In the genomic region with DNA sequence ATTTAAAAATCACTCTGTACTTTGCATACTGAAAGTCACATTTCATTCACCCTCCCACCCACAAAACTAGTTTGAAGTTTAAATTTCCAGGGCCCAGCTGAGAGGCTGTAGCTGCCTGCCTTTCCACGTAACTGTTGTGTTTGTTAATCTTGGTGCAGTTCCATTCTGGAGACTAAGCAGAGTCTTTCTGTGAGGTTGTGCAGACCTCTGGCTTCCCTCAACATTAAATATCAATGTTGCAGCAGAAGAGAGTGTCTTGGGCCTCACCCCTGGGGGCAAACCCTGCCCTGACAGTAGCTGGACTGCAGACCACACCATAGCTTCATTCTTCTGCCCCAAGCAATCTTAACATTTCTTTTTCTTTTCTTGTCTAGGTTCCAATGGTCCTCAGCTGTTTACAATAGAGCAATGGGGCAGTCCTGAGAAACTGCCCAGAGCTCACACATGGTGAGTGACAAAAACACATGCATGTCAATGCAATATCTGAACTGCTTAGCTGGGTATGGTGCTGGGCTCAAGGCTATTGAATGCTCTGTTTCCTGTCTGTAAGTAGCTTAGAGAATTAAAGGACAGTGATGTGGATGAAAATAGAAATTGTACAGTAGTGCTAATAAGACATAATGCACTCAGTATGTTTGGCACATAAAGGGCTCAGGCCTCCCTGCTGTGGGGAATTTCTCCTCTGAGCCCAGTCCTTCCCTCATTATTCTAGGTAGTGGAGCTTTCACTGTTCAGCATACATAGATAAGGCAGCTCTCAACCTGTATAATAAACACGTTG, we compare ENCODE assay signal across 15 cellular contexts.
DNase-seq lines count a peak whose midpoint lies in the region; ATAC-seq lines count a peak whose summit lies in the region.
"Had no signal": no experiment of that assay in that cellular context is flagged by ENCODE, and none has a peak within 500 bp of the region (broad histone marks: within the 10 kb centered on the region; RNA-seq: fewer than 3 reads in every experiment).

No MANE protein-coding gene starts in this region.

- H3K4me3 ChIP-seq in mesodermal cell (ENCODE audit: extremely low read depth, insufficient read depth, low read length, poor library complexity, severe bottlenecking) (no peak overlapping the region), skeletal muscle cell (ENCODE audit: low read depth, low read length) (no peak overlapping the region)
- H3K4me3 ChIP-seq: prostate gland, SK-N-MC had no signal

- H3K27ac ChIP-seq in mesodermal cell (ENCODE audit: low read depth, low read length, severe bottlenecking), result peak overlapping the region; percentile 18
- H3K27ac ChIP-seq: prostate gland, SK-N-MC had no signal

- peaks cover 21% of the 10 kb centered on the region for H3K36me3 ChIP-seq in mesodermal cell (ENCODE audit: control insufficient read depth, insufficient read depth, low read length)

- DNase-seq in LHCN-M2 (ENCODE audit: low read depth) (peak; percentile 38), cerebellum (ENCODE audit: low spot score) (peak; percentile 21), skeletal muscle cell (ENCODE audit: low read depth) (peak; percentile 13), NCI-H345 treated with DMSO at 0.1 percent for 48 hours (lab: John Stamatoyannopoulos, UW; ENCODE audit: unreplicated experiment) (no peak), COLO829 (ENCODE audit: low spot score) (no peak)
- DNase-seq: activated CD4-positive, alpha-beta T cell treated with anti-CD3 and anti-CD28 coated beads, Interleukin-2, amount 10 ng/mL, durations not matched to agents 7 days and 5 days; activated naive CD4-positive, alpha-beta T cell treated with anti-CD3 and anti-CD28 coated beads, Interleukin-2, amount 10 ng/mL, durations not matched to agents 7 days and 5 days; DMS 273 treated with DMSO at 0.1 percent for 48 hours; NCI-H187 treated with DMSO at 0.1 percent for 48 hours; NCI-H526 treated with DMSO at 0.1 percent for 48 hours; substantia nigra had no signal

- no peaks in the 10 kb centered on the region for H3K9me3 ChIP-seq in mesodermal cell (ENCODE audit: control insufficient read depth, low read length)
- H3K9me3 ChIP-seq: prostate gland had no signal

- no peaks in the 10 kb centered on the region for H3K4me1 ChIP-seq in mesodermal cell (ENCODE audit: control insufficient read depth, insufficient read depth, low read length, poor library complexity, severe bottlenecking)
- H3K4me1 ChIP-seq: prostate gland had no signal

- no peak for ATAC-seq in HG02763 (IDR thresholded peaks at IDR 0.05; ENCODE audit: unreplicated experiment)

- WGBS in mesodermal cell (ENCODE audit: insufficient coverage in 2 of 2), 2 experiments, result no CpG with 5 or more reads among the region's 2 CpGs

Comparison
In these comparisons a context has a peak if more than half of its experiments do, and no peak if none do; other contexts are left out.
1. DNase-seq: peak in LHCN-M2 (single experiment), cerebellum (single experiment) and skeletal muscle cell (single experiment); none in NCI-H345 treated with DMSO at 0.1 percent for 48 hours (single experiment) and COLO829 (single experiment).